13 cellular contexts compared by ENCODE assay signal in genomic region chr22:30445438-30445936, GRCh38. TPM values are rescaled to one million over a fixed set of nuclear protein-coding genes. Genes with fewer than 3 reads are reported as not detected.
A peak's percentile ranks its signal among the peaks of the same experiment; 100 is the strongest.
DNase-seq lines count a peak whose midpoint lies in the region; TF ChIP-seq lines count a peak whose summit lies in the region.
"Had no signal": no experiment of that assay in that cellular context is flagged by ENCODE, and none has a peak within 500 bp of the region (broad histone marks: within the 10 kb centered on the region; RNA-seq: fewer than 3 reads in every experiment).

No MANE protein-coding gene starts in this region.

- peaks cover 21% of the 10 kb centered on the region for H3K4me1 ChIP-seq in OCI-LY3 (ENCODE audit: low read length)
- no peaks in the 10 kb centered on the region for H3K4me1 ChIP-seq in colonic mucosa
- peaks cover 3 to 9% of the 10 kb centered on the region in 2 donors for H3K4me1 ChIP-seq in neuronal stem cell (ENCODE audit: control insufficient read depth in 2 of 2, insufficient read depth in 1 of 2, low read depth in 1 of 2, low read length in 2 of 2)
- no peaks in the 10 kb centered on the region for H3K4me1 ChIP-seq in effector memory CD4-positive, alpha-beta T cell (ENCODE audit: control insufficient read depth, insufficient read depth, low read length, poor library complexity, severe bottlenecking)
- H3K4me1 ChIP-seq in CD8-positive, alpha-beta memory T cell (ENCODE audit: insufficient read depth, low read length) = peaks cover 11% of the 10 kb centered on the region
- H3K4me1 ChIP-seq: psoas muscle, SJCRH30 had no signal

- H3K4me3 Mint-ChIP-seq in CD8-positive, alpha-beta memory T cell = no peak overlapping the region
- H3K4me3 Mint-ChIP-seq: stimulated activated naive CD8-positive, alpha-beta T cell treated with anti-CD3 and anti-CD28 coated beads, Interleukin-15, Interleukin-2, amounts not matched to agents 100 ng/mL and 50 ng/mL, for 24 hours had no signal

- H3K9me3 Mint-ChIP-seq in CD8-positive, alpha-beta memory T cell = peaks cover 0 to 14% (median 10%) of the 10 kb centered on the region in 5 donors
- H3K9me3 Mint-ChIP-seq: stimulated activated naive CD8-positive, alpha-beta T cell treated with anti-CD3 and anti-CD28 coated beads, Interleukin-15, Interleukin-2, amounts not matched to agents 100 ng/mL and 50 ng/mL, for 24 hours had no signal

- H3K14ac ChIP-seq in neuronal stem cell (ENCODE audit: low read length) = no peak overlapping the region

- H3K4me3 ChIP-seq in OCI-LY3 (ENCODE audit: low read length) (peak overlapping the region; percentile 65), colonic mucosa (no peak overlapping the region), neuronal stem cell (ENCODE audit: low read length in 2 of 2) (no peak overlapping the region)
- no peak overlapping the region for H3K4me3 ChIP-seq in effector memory CD4-positive, alpha-beta T cell (ENCODE audit: insufficient read depth, low read depth, low read length, poor library complexity, severe bottlenecking)
- no peak overlapping the region for H3K4me3 ChIP-seq in CD8-positive, alpha-beta memory T cell (ENCODE audit: low read length)
- H3K4me3 ChIP-seq: psoas muscle had no signal

- H3K36me3 ChIP-seq in OCI-LY3 (replicated peaks; ENCODE audit: low read depth, low read length) (no peaks in the 10 kb centered on the region), colonic mucosa (no peaks in the 10 kb centered on the region), neuronal stem cell (replicated peaks in 1 of 2; ENCODE audit: control insufficient read depth in 2 of 2, insufficient read depth in 2 of 2, low read length in 2 of 2) (no peaks in the 10 kb centered on the region)
- H3K36me3 ChIP-seq in effector memory CD4-positive, alpha-beta T cell (ENCODE audit: control insufficient read depth, insufficient read depth, low read length) = no peaks in the 10 kb centered on the region
- no peaks in the 10 kb centered on the region for H3K36me3 ChIP-seq in CD8-positive, alpha-beta memory T cell (ENCODE audit: insufficient read depth, low read length)
- H3K36me3 ChIP-seq: SJCRH30 had no signal

- H3K27ac Mint-ChIP-seq in CD8-positive, alpha-beta memory T cell = peak overlapping the region in 4 of 8 donors; percentile 38 to 61 (median 51)
- H3K27ac Mint-ChIP-seq: CD4-positive, CD25-positive, alpha-beta regulatory T cell; stimulated activated naive CD8-positive, alpha-beta T cell treated with anti-CD3 and anti-CD28 coated beads, Interleukin-15, Interleukin-2, amounts not matched to agents 100 ng/mL and 50 ng/mL, for 24 hours had no signal

- no peak overlapping the region for H4K8ac ChIP-seq in neuronal stem cell (ENCODE audit: low read depth, low read length)

- intact Hi-C loops in colonic mucosa (cut with DNase I) = loop anchor here (5.0 to 10.0 kb wide), 3 partner anchors 42 to 309 kb away; partner anchors contain the start of gene TCN2

- H2AK5ac ChIP-seq in neuronal stem cell (ENCODE audit: low read depth, low read length) = no peak overlapping the region

- H3K4me1 Mint-ChIP-seq in CD8-positive, alpha-beta memory T cell = peaks cover 14 to 30% (median 20%) of the 10 kb centered on the region in 3 donors

- H3K9ac ChIP-seq in OCI-LY3 (ENCODE audit: low read length) = peak overlapping the region; percentile 16
- no peak overlapping the region for H3K9ac ChIP-seq in colonic mucosa (ENCODE audit: low read depth in 2 of 2, low read length in 2 of 2)
- no peak overlapping the region for H3K9ac ChIP-seq in neuronal stem cell (ENCODE audit: low read depth, low read length, poor library complexity)

- no peak overlapping the region for H3K18ac ChIP-seq in neuronal stem cell (ENCODE audit: low read length)

- H3K9me3 ChIP-seq in OCI-LY3 (ENCODE audit: insufficient read depth, low read length) (no peaks in the 10 kb centered on the region), colonic mucosa (no peaks in the 10 kb centered on the region), neuronal stem cell (replicated peaks in 1 of 2; ENCODE audit: control insufficient read depth in 2 of 2, insufficient read depth in 1 of 2, low read depth in 1 of 2, low read length in 2 of 2) (no peaks in the 10 kb centered on the region)
- no peaks in the 10 kb centered on the region for H3K9me3 ChIP-seq in effector memory CD4-positive, alpha-beta T cell (ENCODE audit: control insufficient read depth, low read length)
- H3K9me3 ChIP-seq in CD8-positive, alpha-beta memory T cell (ENCODE audit: low read length) = no peaks in the 10 kb centered on the region
- H3K9me3 ChIP-seq: psoas muscle, SJCRH30 had no signal

- no peak overlapping the region for H3K4ac ChIP-seq in neuronal stem cell (ENCODE audit: low read length)

- H3K36me3 Mint-ChIP-seq in CD8-positive, alpha-beta memory T cell = peaks cover 0 to 1% (median 0%) of the 10 kb centered on the region in 3 donors
- H3K36me3 Mint-ChIP-seq: CD4-positive, CD25-positive, alpha-beta regulatory T cell had no signal

- no CpG with 5 or more reads among the region's 5 CpGs for WGBS in neuronal stem cell (ENCODE audit: extremely low coverage in 2 of 2, insufficient read length in 2 of 2, insufficient replicate concordance in 1 of 2), 2 donors

- peak overlapping the region; percentile 80 for H3K4me2 ChIP-seq in OCI-LY3 (ENCODE audit: low read length)
- no peak overlapping the region for H3K4me2 ChIP-seq in neuronal stem cell (ENCODE audit: insufficient read depth, low read length, poor library complexity, severe bottlenecking)

- H3K79me2 ChIP-seq in OCI-LY3 (ENCODE audit: low read length) = no peaks in the 10 kb centered on the region

- peak overlapping the region; percentile 26 for H3K23ac ChIP-seq in neuronal stem cell (ENCODE audit: low read depth, low read length, poor library complexity)

- H2AFZ ChIP-seq in OCI-LY3 (ENCODE audit: low read depth, low read length) = peak overlapping the region; percentile 99
- peak overlapping the region; percentile 91 for H2AFZ ChIP-seq in neuronal stem cell (ENCODE audit: low read length)

- H4K20me1 ChIP-seq in OCI-LY3 (ENCODE audit: insufficient read depth, low read length) = no peaks in the 10 kb centered on the region

- no peaks in the 10 kb centered on the region for H3K79me1 ChIP-seq in neuronal stem cell (ENCODE audit: low read depth, low read length)

- H2BK12ac ChIP-seq in neuronal stem cell (ENCODE audit: low read length) = no peak overlapping the region

- H2BK5ac ChIP-seq in neuronal stem cell (ENCODE audit: low read length) = no peak overlapping the region

- H3K27ac ChIP-seq in OCI-LY3 (ENCODE audit: low read length) (no peak overlapping the region), colonic mucosa (no peak overlapping the region), neuronal stem cell (replicated peaks; ENCODE audit: low read length) (no peak overlapping the region)
- H3K27ac ChIP-seq in effector memory CD4-positive, alpha-beta T cell (ENCODE audit: insufficient read depth, low read length, poor library complexity, severe bottlenecking) = no peak overlapping the region
- H3K27ac ChIP-seq in CD8-positive, alpha-beta memory T cell (ENCODE audit: low read depth, low read length) = no peak overlapping the region
- H3K27ac ChIP-seq: psoas muscle, SJCRH30 had no signal

- CTCF ChIA-PET in CD8-positive, alpha-beta memory T cell (lab: Charles Lee) = interaction anchor here (1.2 to 2.0 kb wide), 4 partner anchors 9 to 158 kb away, joined by 3 to 11 read pairs (median 4); partner anchors contain the start of gene MTFP1

- H3K27me3 ChIP-seq in OCI-LY3 (ENCODE audit: low read depth, low read length) = no peaks in the 10 kb centered on the region
- no peaks in the 10 kb centered on the region for H3K27me3 ChIP-seq in colonic mucosa
- peaks cover 0 to 7% (median 0%) of the 10 kb centered on the region in 3 experiments for H3K27me3 ChIP-seq in neuronal stem cell (ENCODE audit: control insufficient read depth in 3 of 3, insufficient read depth in 3 of 3, low read depth in 1 of 3, low read length in 3 of 3)
- H3K27me3 ChIP-seq in effector memory CD4-positive, alpha-beta T cell (replicated peaks; ENCODE audit: control insufficient read depth, insufficient read depth, low read length, poor library complexity, severe bottlenecking) = no peaks in the 10 kb centered on the region
- no peaks in the 10 kb centered on the region for H3K27me3 ChIP-seq in CD8-positive, alpha-beta memory T cell (ENCODE audit: insufficient read depth, low read length, poor library complexity, severe bottlenecking)
- H3K27me3 ChIP-seq: SJCRH30 had no signal

- no peak overlapping the region for H2BK15ac ChIP-seq in neuronal stem cell (ENCODE audit: low read length)

- TF ChIP-seq CTCF in OCI-LY3 (IDR thresholded peaks at IDR 0.05; ENCODE audit: low read depth, low read length) (no peak), colonic mucosa (IDR thresholded peaks at IDR 0.05) (peak; percentile 1)

- DNase-seq in EH (ENCODE audit: low read depth) (peak; percentile 15), colonic mucosa (no peak), neuronal stem cell (ENCODE audit: low spot score) (no peak), pons (ENCODE audit: low spot score) (no peak), HPDE6-E6E7 (ENCODE audit: extremely low spot score) (no peak)
- no peak for DNase-seq in effector memory CD4-positive, alpha-beta T cell
- DNase-seq in CD8-positive, alpha-beta memory T cell = no peak
- DNase-seq: aorta, psoas muscle had no signal

- no peak overlapping the region for H2BK120ac ChIP-seq in neuronal stem cell (ENCODE audit: low read depth, low read length)

- H3K27me3 Mint-ChIP-seq in CD8-positive, alpha-beta memory T cell = peaks cover 49 to 79% of the 10 kb centered on the region in 2 donors

- POLR2A ChIA-PET in CD8-positive, alpha-beta memory T cell (lab: Charles Lee) = interaction anchor here (1.2 kb wide), 1 partner anchor 21 kb away, joined by 5 read pairs; no protein-coding TSS in a partner anchor

- H4K91ac ChIP-seq in neuronal stem cell (ENCODE audit: low read depth, low read length, poor library complexity) = no peak overlapping the region

RNA-seq across cellular contexts. Expression of gene MTFP1, which starts 19.9 kb away (rescaled TPM):
- total RNA-seq in colonic mucosa = 10 to 100 TPM; 39.7 to 55.1 TPM
- 14.0 TPM for polyA plus RNA-seq in neuronal stem cell (2013, experiment 1 of 2)
- polyA plus RNA-seq in neuronal stem cell (2013, experiment 2 of 2) = 14.3 TPM
- total RNA-seq in CD8-positive, alpha-beta memory T cell = 100 to 1,000 TPM; 104 to 110 TPM
- 43.1 TPM for polyA plus RNA-seq in CD8-positive, alpha-beta memory T cell

RNA-seq across cellular contexts. Expression of gene SEC14L3, which starts 26.3 kb away (rescaled TPM):
- not detected for total RNA-seq in colonic mucosa
- not detected for polyA plus RNA-seq in neuronal stem cell (2013, experiment 1 of 2)
- not detected for polyA plus RNA-seq in neuronal stem cell (2013, experiment 2 of 2)
- not detected for total RNA-seq in CD8-positive, alpha-beta memory T cell
- not detected for polyA plus RNA-seq in CD8-positive, alpha-beta memory T cell
- total RNA-seq: aorta; CD4-positive, CD25-positive, alpha-beta regulatory T cell; psoas muscle; SJCRH30 had no signal
- polyA plus RNA-seq: aorta; CD4-positive, CD25-positive, alpha-beta regulatory T cell had no signal

RNA-seq across cellular contexts. Expression of gene SEC14L2, which starts 48.7 kb away (rescaled TPM):
- 10 to 100 TPM in 1 of 2 donors, 1 to 10 TPM in 1; 2.0 to 10.3 TPM for total RNA-seq in colonic mucosa
- 2.3 TPM for polyA plus RNA-seq in neuronal stem cell (2013, experiment 1 of 2)
- 2.2 TPM for polyA plus RNA-seq in neuronal stem cell (2013, experiment 2 of 2)
- total RNA-seq in CD8-positive, alpha-beta memory T cell = 1 to 10 TPM; 4.4 to 4.9 TPM
- 4.6 TPM for polyA plus RNA-seq in CD8-positive, alpha-beta memory T cell

RNA-seq across cellular contexts. Expression of gene RNF215, which starts 58.3 kb away (rescaled TPM):
- total RNA-seq in colonic mucosa = 1 to 10 TPM; 5.8 to 9.4 TPM
- polyA plus RNA-seq in neuronal stem cell (2013, experiment 1 of 2) = 9.1 TPM
- polyA plus RNA-seq in neuronal stem cell (2013, experiment 2 of 2) = 9.6 TPM
- total RNA-seq in CD8-positive, alpha-beta memory T cell = 1 to 10 TPM; 6.3 to 7.9 TPM
- 0.22 TPM for polyA plus RNA-seq in CD8-positive, alpha-beta memory T cell
